Comparison of ENCODE assay signal across 1 cellular context in genomic region chrX:77899081-77899828, GRCh38.
A peak's percentile ranks its signal among the peaks of the same experiment; 100 is the strongest.
TF ChIP-seq lines count a peak whose summit lies in the region.

Gene COX7B (plus strand): TSS chrX:77899468. CDS start chrX:77899554, 86 bp downstream.

TF ChIP-seq in K562, 482 proteins besides CTCF, POLR2A, EP300 and RAD21 (continued from another document and continues in another):
- TF ChIP-seq ARID4B (CRISPR knock-in tag; IDR thresholded peaks at IDR 0.05) = no peak
- no peak for TF ChIP-seq ZNF253 (CRISPR knock-in tag; conservative IDR thresholded peaks at IDR 0.05)
- TF ChIP-seq RCOR1 (IDR thresholded peaks at IDR 0.05; ENCODE audit: borderline replicate concordance in 1 of 2, low read depth in 2 of 2, low read length in 2 of 2) = no peak
- no peak for TF ChIP-seq CBX1 (IDR thresholded peaks at IDR 0.05; ENCODE audit: low read depth)
- no peak for TF ChIP-seq NUFIP1 (IDR thresholded peaks at IDR 0.05; ENCODE audit: partially characterized antibody)
- no peak for TF ChIP-seq NR2C1 (IDR thresholded peaks at IDR 0.05)
- TF ChIP-seq NR2C1 (tag; IDR thresholded peaks at IDR 0.05) = no peak; the same call in 1 of the 2 replicates
- TF ChIP-seq UBTF (IDR thresholded peaks at IDR 0.05; ENCODE audit: borderline replicate concordance in 1 of 2, low read depth in 2 of 2, low read length in 2 of 2) = no peak
- no peak for TF ChIP-seq MEIS2 (IDR thresholded peaks at IDR 0.05; ENCODE audit: partially characterized antibody)
- no peak for TF ChIP-seq HDGF (IDR thresholded peaks at IDR 0.05)
- TF ChIP-seq ZHX1 (conservative IDR thresholded peaks at IDR 0.05; ENCODE audit: low read length) = peak; percentile 86; the same call in 1 of the 2 replicates
- TF ChIP-seq PHF21A (IDR thresholded peaks at IDR 0.05; ENCODE audit: borderline replicate concordance, low read depth) = no peak
- no peak for TF ChIP-seq NRF1 (conservative IDR thresholded peaks at IDR 0.05 in 1 of 2, IDR thresholded peaks at IDR 0.05 in 1 of 2)
- no peak for TF ChIP-seq ZNF76 (CRISPR knock-in tag; IDR thresholded peaks at IDR 0.05; ENCODE audit: borderline replicate concordance)
- no peak for TF ChIP-seq PYGO2 (tag; IDR thresholded peaks at IDR 0.05)
- TF ChIP-seq ZBTB40 (IDR thresholded peaks at IDR 0.05) = no peak; the same call in 1 of the 2 replicates
- no peak for TF ChIP-seq ZBTB40 (CRISPR knock-in tag; IDR thresholded peaks at IDR 0.05)
- no peak for TF ChIP-seq LCOR (CRISPR knock-in tag; IDR thresholded peaks at IDR 0.05)
- no peak for TF ChIP-seq ZBTB7A (IDR thresholded peaks at IDR 0.05; ENCODE audit: borderline replicate concordance, control insufficient read depth, low read depth, low read length)
- TF ChIP-seq TRIM28 (IDR thresholded peaks at IDR 0.05) = no peak
- no peak for TF ChIP-seq MYNN (IDR thresholded peaks at IDR 0.05)
- TF ChIP-seq MYNN (CRISPR knock-in tag; IDR thresholded peaks at IDR 0.05) = no peak
- no peak; the same call in 1 of the 2 replicates for TF ChIP-seq BACH1 (tag; IDR thresholded peaks at IDR 0.05)
- TF ChIP-seq PTRF (tag; IDR thresholded peaks at IDR 0.05) = no peak
- no peak for TF ChIP-seq RERE (CRISPR knock-in tag; IDR thresholded peaks at IDR 0.05; ENCODE audit: borderline replicate concordance)
- no peak for TF ChIP-seq ZFP1 (CRISPR knock-in tag; IDR thresholded peaks at IDR 0.05)
- TF ChIP-seq TAF7 (tag; IDR thresholded peaks at IDR 0.05) = peak; percentile 84
- no peak for TF ChIP-seq ZFP30 (CRISPR knock-in tag; IDR thresholded peaks at IDR 0.05; ENCODE audit: borderline replicate concordance)
- no peak for TF ChIP-seq ZNF764 (CRISPR knock-in tag; IDR thresholded peaks at IDR 0.05; ENCODE audit: low read depth)
- no peak for TF ChIP-seq PCBP2 (IDR thresholded peaks at IDR 0.05; ENCODE audit: low read depth, low read length, poor library complexity, severe bottlenecking)
- TF ChIP-seq XRCC4 (IDR thresholded peaks at IDR 0.05; ENCODE audit: extremely low read depth, insufficient read depth, insufficient read length) = no peak
- no peak for TF ChIP-seq NCOA6 (IDR thresholded peaks at IDR 0.05)
- no peak for TF ChIP-seq ELF4 (CRISPR knock-in tag; IDR thresholded peaks at IDR 0.05)
- no peak for TF ChIP-seq SMARCA4 (IDR thresholded peaks at IDR 0.05)
